ENCODE assay signal across 8 cellular contexts in genomic region chr19:55407625-55408319, GRCh38. TPM values are rescaled to one million over a fixed set of nuclear protein-coding genes. Genes with fewer than 3 reads are reported as not detected.
DNase-seq lines count a peak whose midpoint lies in the region; ATAC-seq, FAIRE-seq and TF ChIP-seq lines count a peak whose summit lies in the region.

Gene UBE2S (minus strand): TSS chr19:55407788. CDS start chr19:55407589, 199 bp downstream.

- DNase-seq in AG04449 (ENCODE audit: low read depth, low spot score) (peak; percentile 95), NCI-H2227 treated with DMSO at 0.1 percent for 48 hours (lab: John Stamatoyannopoulos, UW) (peak; percentile 100), bronchial epithelial cell (ENCODE audit: low read depth) (peak; percentile 94), iPS-NIHi11 (ENCODE audit: low spot score) (peak; percentile 100), smooth muscle cell (lab: John Stamatoyannopoulos, UW; ENCODE audit: unreplicated experiment) (peak; percentile 99)

- peaks cover 37% of the 10 kb centered on the region for H3K79me2 ChIP-seq in smooth muscle cell (ENCODE audit: low read depth)

- H3K9me3 ChIP-seq in smooth muscle cell (replicated peaks; ENCODE audit: low read depth) = no peaks in the 10 kb centered on the region

- H3K4me3 ChIP-seq in AG04449 (ENCODE audit: low read depth, low read length) (peak within 1 kb of the TSS; percentile 84), WI38 (ENCODE audit: low read depth, low read length) (peak within 1 kb of the TSS; percentile 78), bronchial epithelial cell (ENCODE audit: low read depth, low read length) (peak within 1 kb of the TSS; percentile 76), smooth muscle cell (peak within 1 kb of the TSS; percentile 78)

- peaks cover 39% of the 10 kb centered on the region for H4K20me1 ChIP-seq in smooth muscle cell (ENCODE audit: low read depth)

- H3K4me2 ChIP-seq in smooth muscle cell = peak within 1 kb of the TSS; percentile 96

- POLR2A ChIA-PET in AG04449 (lab: Yijun Ruan, JAX) = interaction anchor here (0.5 to 3.4 kb wide), 43 partner anchors 9 to 321 kb away, joined by 3 to 86 read pairs (median 4); partner anchors contain the start of genes FIZ1, HSPBP1, IL11 and ISOC2

- H3K27ac ChIP-seq in smooth muscle cell (ENCODE audit: low read depth) = peak within 1 kb of the TSS; percentile 99

- WGBS in smooth muscle cell (ENCODE audit: low lambda C conversion rate) = under 1% methylated on average over 50 of the region's 87 CpGs

- FAIRE-seq in bronchial epithelial cell (lab: Jason Lieb, UNC) = no peak

- H3K9ac ChIP-seq in smooth muscle cell (ENCODE audit: low read depth) = peak within 1 kb of the TSS; percentile 92

- peaks cover 7% of the 10 kb centered on the region for H3F3A ChIP-seq in smooth muscle cell (ENCODE audit: low read depth)

- H3K4me1 ChIP-seq in smooth muscle cell (ENCODE audit: low read depth) = peaks cover 14% of the 10 kb centered on the region

- H3K36me3 ChIP-seq in bronchial epithelial cell (ENCODE audit: control insufficient read depth, insufficient read depth, low read length) = peaks cover 12% of the 10 kb centered on the region
- no peaks in the 10 kb centered on the region for H3K36me3 ChIP-seq in smooth muscle cell (ENCODE audit: low read depth)

- H2AFZ ChIP-seq in smooth muscle cell (ENCODE audit: low read depth) = peak within 1 kb of the TSS; percentile 69

- TF ChIP-seq CTCF in AG04449 (IDR thresholded peaks at IDR 0.05; ENCODE audit: insufficient read depth, low read length, missing control alignments) (no peak), WI38 (IDR thresholded peaks at IDR 0.05; ENCODE audit: low read depth, low read length) (no peak), bronchial epithelial cell (IDR thresholded peaks at IDR 0.05; ENCODE audit: insufficient read depth, low read length, severe bottlenecking) (no peak), smooth muscle cell (IDR thresholded peaks at IDR 0.05; ENCODE audit: borderline replicate concordance, insufficient read depth, poor library complexity, severe bottlenecking) (no peak)

- H3K27me3 ChIP-seq in bronchial epithelial cell (ENCODE audit: control insufficient read depth, insufficient read depth, low read length) (no peaks in the 10 kb centered on the region), smooth muscle cell (ENCODE audit: low read depth) (no peaks in the 10 kb centered on the region)

- ATAC-seq in GM18907 (IDR thresholded peaks at IDR 0.05; ENCODE audit: unreplicated experiment) (peak; percentile 86), HG03159 (IDR thresholded peaks at IDR 0.05; ENCODE audit: unreplicated experiment) (peak; percentile 82)

- CTCF ChIA-PET in AG04449 (lab: Yijun Ruan, JAX) = interaction anchor here (1.0 to 2.4 kb wide), 4 partner anchors 10 to 60 kb away, joined by 4 to 42 read pairs (median 8); no protein-coding TSS in a partner anchor

RNA-seq across cellular contexts. Expression of gene UBE2S, which starts in this region (rescaled TPM):
- total RNA-seq in bronchial epithelial cell (38.2 and 50.4 TPM in 2 replicates), smooth muscle cell (34.8 and 39.9 TPM in 2 replicates)
- polyA plus RNA-seq in smooth muscle cell = 162 and 171 TPM in 2 replicates

Comparison
In these comparisons a context has a peak if more than half of its experiments do, and no peak if none do; other contexts are left out.
1. Peak in every context shown above with its lines: DNase-seq, ATAC-seq, H3K4me3 ChIP-seq and H3K27ac ChIP-seq.